8 cellular contexts compared by ENCODE assay signal in the genomic region with DNA sequence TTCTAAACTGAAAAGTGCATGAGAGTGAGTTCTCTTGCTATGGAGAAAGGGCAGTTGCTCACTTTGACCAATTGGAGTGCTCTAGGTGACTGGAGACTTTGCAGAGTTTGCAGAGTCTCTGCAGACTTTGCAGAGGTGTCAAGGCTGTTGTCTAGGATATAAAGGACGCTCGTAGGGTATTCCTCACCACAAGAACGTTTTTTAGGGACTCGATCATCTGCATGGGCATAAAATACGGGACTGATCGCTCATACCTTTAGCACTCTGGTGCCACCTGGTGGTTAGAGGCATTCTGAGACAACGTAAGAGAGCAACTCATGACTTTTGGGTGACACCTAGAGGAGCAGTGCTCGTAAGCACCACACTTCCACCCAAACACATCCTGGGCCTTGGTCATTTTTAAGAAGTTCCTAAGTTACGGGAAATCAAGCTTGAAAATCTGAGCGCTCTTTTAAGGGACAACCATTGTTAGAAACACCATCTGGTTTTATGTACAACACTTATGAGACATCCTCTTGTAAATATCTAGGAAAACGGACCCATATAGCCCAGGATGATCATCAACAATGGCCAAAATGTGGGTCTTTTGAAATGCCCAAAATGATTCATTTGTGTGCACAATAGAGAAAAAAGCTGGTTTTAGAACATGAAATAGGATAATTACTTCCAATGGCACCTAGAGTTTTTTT. TPM values are rescaled to one million over a fixed set of nuclear protein-coding genes. Genes with fewer than 3 reads are reported as not detected.
DNase-seq lines count a peak whose midpoint lies in the region; ATAC-seq and TF ChIP-seq lines count a peak whose summit lies in the region.

No MANE protein-coding gene starts in this region.

- peaks cover 0 to 2% (median 0%) of the 10 kb centered on the region in 7 donors for H3K9me3 Mint-ChIP-seq in CD4-positive, CD25-positive, alpha-beta regulatory T cell

- peak overlapping the region in 2 of 3 donors; percentile 21 to 46 for H3K27ac Mint-ChIP-seq in CD4-positive, CD25-positive, alpha-beta regulatory T cell

- H3K36me3 ChIP-seq in CD4-positive, CD25-positive, alpha-beta regulatory T cell (ENCODE audit: control insufficient read depth, insufficient read depth, low read length): no peaks in the 10 kb centered on the region
- H3K36me3 ChIP-seq in MG63 (no peaks in the 10 kb centered on the region), neutrophil (no peaks in the 10 kb centered on the region), stomach smooth muscle (ENCODE audit: control insufficient read depth in 2 of 2, insufficient read depth in 2 of 2, low read length in 2 of 2) (no peaks in the 10 kb centered on the region)

- no peaks in the 10 kb centered on the region for H3K9me3 ChIP-seq in CD4-positive, CD25-positive, alpha-beta regulatory T cell (ENCODE audit: control insufficient read depth in 2 of 2, low read length in 2 of 2)
- H3K9me3 ChIP-seq in MG63: no peaks in the 10 kb centered on the region
- H3K9me3 ChIP-seq in neutrophil: no peaks in the 10 kb centered on the region
- H3K9me3 ChIP-seq in stomach smooth muscle (ENCODE audit: control insufficient read depth in 2 of 2, low read length in 2 of 2): no peaks in the 10 kb centered on the region

- no peak overlapping the region for H3K27ac ChIP-seq in CD4-positive, CD25-positive, alpha-beta regulatory T cell (ENCODE audit: insufficient read depth, low read length, poor library complexity, severe bottlenecking)
- H3K27ac ChIP-seq in RWPE1 (no peak overlapping the region), neutrophil (peak overlapping the region; percentile 67), stomach smooth muscle (ENCODE audit: low read length) (no peak overlapping the region)

- H3K4me1 ChIP-seq in CD4-positive, CD25-positive, alpha-beta regulatory T cell (ENCODE audit: control insufficient read depth, insufficient read depth, low read length, poor library complexity, severe bottlenecking): no peaks in the 10 kb centered on the region
- H3K4me1 ChIP-seq in neutrophil (ENCODE audit: control insufficient read depth in 1 of 2, insufficient read depth in 1 of 2, low read depth in 1 of 2, low read length in 1 of 2) (peaks cover 11 to 15% of the 10 kb centered on the region in 2 experiments), stomach smooth muscle (ENCODE audit: control insufficient read depth, insufficient read depth, low read length) (no peaks in the 10 kb centered on the region)

- CTCF ChIA-PET in RWPE1 (lab: Yijun Ruan, JAX): interaction anchor here (0.6 to 5.6 kb wide), 10 partner anchors 12 to 834 kb away, joined by 3 to 34 read pairs (median 3); no protein-coding TSS in a partner anchor

- peak overlapping the region in 2 of 4 donors; percentile 2 to 28 for H3K4me3 Mint-ChIP-seq in CD4-positive, CD25-positive, alpha-beta regulatory T cell

- no peaks in the 10 kb centered on the region for H3K27me3 ChIP-seq in CD4-positive, CD25-positive, alpha-beta regulatory T cell (ENCODE audit: control insufficient read depth, insufficient read depth, low read length)
- H3K27me3 ChIP-seq in MG63 (no peaks in the 10 kb centered on the region), neutrophil (no peaks in the 10 kb centered on the region), stomach smooth muscle (ENCODE audit: control insufficient read depth in 1 of 2, insufficient read depth in 2 of 2, low read length in 2 of 2) (no peaks in the 10 kb centered on the region)

- H3K27me3 Mint-ChIP-seq in CD4-positive, CD25-positive, alpha-beta regulatory T cell: no peaks in the 10 kb centered on the region

- POLR2A ChIA-PET in RWPE1 (lab: Yijun Ruan, JAX; ENCODE audit: low non-redundant PET): no interaction called here

- no peak overlapping the region for H3K9ac ChIP-seq in stomach smooth muscle (ENCODE audit: low read length in 2 of 2)

- H3K4me3 ChIP-seq in CD4-positive, CD25-positive, alpha-beta regulatory T cell (ENCODE audit: low read depth, low read length): peak overlapping the region; percentile 63
- no peak overlapping the region for H3K4me3 ChIP-seq in MG63
- no peak overlapping the region for H3K4me3 ChIP-seq in fibroblast of the aortic adventitia (ENCODE audit: low read depth, low read length)
- no peak overlapping the region for H3K4me3 ChIP-seq in neutrophil (ENCODE audit: low read depth in 1 of 2, low read length in 1 of 2)
- peak overlapping the region; percentile 46 to 58 for H3K4me3 ChIP-seq in stomach smooth muscle (ENCODE audit: low read length in 2 of 2)

- no peaks in the 10 kb centered on the region for H3K36me3 Mint-ChIP-seq in CD4-positive, CD25-positive, alpha-beta regulatory T cell

- peaks cover 4 to 7% (median 6%) of the 10 kb centered on the region in 4 donors for H3K4me1 Mint-ChIP-seq in CD4-positive, CD25-positive, alpha-beta regulatory T cell

- DNase-seq in CD4-positive, CD25-positive, alpha-beta regulatory T cell: peak; percentile 76 to 93 (median 87)
- DNase-seq in MG63 (peak; percentile 61), RWPE1 (ENCODE audit: low spot score) (peak; percentile 67), activated T-helper 1 cell treated with Interleukin-2 at 50 U/mL for 16 hours (ENCODE audit: low read depth) (peak; percentile 72), fibroblast of the aortic adventitia (ENCODE audit: low read depth) (peak; percentile 97)

- ATAC-seq in CD4-positive, CD25-positive, alpha-beta regulatory T cell (ENCODE audit: low read depth in 2 of 2): peak; percentile 99
- peak; percentile 67 for ATAC-seq in GM21528 (IDR thresholded peaks at IDR 0.05; ENCODE audit: low FRiP score, unreplicated experiment)

- TF ChIP-seq CTCF in RWPE1 (conservative IDR thresholded peaks at IDR 0.05; ENCODE audit: low read depth) (peak; percentile 97), fibroblast of the aortic adventitia (IDR thresholded peaks at IDR 0.05; ENCODE audit: insufficient read depth, low read length) (peak; percentile 89), neutrophil (IDR thresholded peaks at IDR 0.05) (peak; percentile 97)

RNA-seq across cellular contexts. Expression of a gene that starts 51.6 kb away (rescaled TPM):
- not detected for total RNA-seq in CD4-positive, CD25-positive, alpha-beta regulatory T cell
- not detected for polyA plus RNA-seq in CD4-positive, CD25-positive, alpha-beta regulatory T cell
- not detected in 2 replicates for total RNA-seq in MG63 (2014; rRNA removed; shearing (Covaris generic); ENCODE audit: low replicate concordance)
- total RNA-seq in fibroblast of the aortic adventitia (ENCODE audit: low replicate concordance): not detected in 2 replicates

Comparison
In these comparisons a context has a peak if more than half of its experiments do, and no peak if none do; other contexts are left out.
1. H3K4me3 ChIP-seq: peak in CD4-positive, CD25-positive, alpha-beta regulatory T cell (single experiment) and stomach smooth muscle (2 of 2); none in MG63 (single experiment), fibroblast of the aortic adventitia (single experiment) and neutrophil (0 of 2).
2. Peak in every context shown above with its lines, with median percentiles within 50 percentile points of each other: DNase-seq and CTCF ChIP-seq.